ENCODE assay signal across 27 cellular contexts in genomic region chr1:91720044-91720443, GRCh38.
"Had no signal": no experiment of that assay in that cellular context is flagged by ENCODE, and none has a peak within 500 bp of the region (broad histone marks: within the 10 kb centered on the region; RNA-seq: fewer than 3 reads in every experiment).

No MANE protein-coding gene starts in this region.

- H3K27me3 Mint-ChIP-seq: activated B cell treated with CpG ODN at 0.5 μM for 24 hours; activated CD4-positive, alpha-beta memory T cell treated with anti-CD3 and anti-CD28 coated beads for 36 hours; activated CD4-positive, alpha-beta T cell treated with anti-CD3 and anti-CD28 coated beads, Interleukin-2, amount 10 ng/mL, durations not matched to agents 24 days and 14 days; activated naive CD4-positive, alpha-beta T cell treated with anti-CD3 and anti-CD28 coated beads, Interleukin-2, amount 10 ng/mL, durations not matched to agents 7 days and 5 days; activated naive CD8-positive, alpha-beta T cell treated with anti-CD3 and anti-CD28 coated beads for 36 hours; activated T-helper 17 cell treated with anti-CD3 and anti-CD28 coated beads, Interleukin-2, amount 50 U/mL, for 72 hours; T-cell had no signal

- H3K27ac ChIP-seq: brain microvascular endothelial cell, SK-N-MC had no signal

- ATAC-seq: activated T-helper 17 cell treated with anti-CD3 and anti-CD28 coated beads, Interleukin-2, amount 50 U/mL, for 72 hours; T-cell had no signal

- H3K4me1 Mint-ChIP-seq: activated B cell treated with CpG ODN at 0.5 μM for 24 hours; activated naive CD4-positive, alpha-beta T cell treated with anti-CD3 and anti-CD28 coated beads, Interleukin-2, amount 10 ng/mL, durations not matched to agents 7 days and 5 days; activated T-helper 17 cell treated with anti-CD3 and anti-CD28 coated beads, Interleukin-2, amount 50 U/mL, for 72 hours had no signal

- H3K9me3 Mint-ChIP-seq: activated B cell treated with CpG ODN at 0.5 μM for 24 hours; activated CD4-positive, alpha-beta memory T cell treated with anti-CD3 and anti-CD28 coated beads for 36 hours; activated naive CD4-positive, alpha-beta T cell treated with anti-CD3 and anti-CD28 coated beads, Interleukin-2, amount 10 ng/mL, durations not matched to agents 7 days and 5 days; activated naive CD8-positive, alpha-beta T cell treated with anti-CD3 and anti-CD28 coated beads for 36 hours; activated T-helper 17 cell treated with anti-CD3 and anti-CD28 coated beads, Interleukin-2, amount 50 U/mL, for 72 hours; T-cell had no signal

- DNase-seq: activated B cell treated with CpG ODN at 0.5 μM for 24 hours; activated CD4-positive, alpha-beta memory T cell treated with anti-CD3 and anti-CD28 coated beads for 36 hours; activated CD4-positive, alpha-beta T cell treated with anti-CD3 and anti-CD28 coated beads for 1 hour; activated CD4-positive, alpha-beta T cell treated with anti-CD3 and anti-CD28 coated beads, Interleukin-2, amount 10 ng/mL, durations not matched to agents 24 days and 14 days; activated CD8-positive, alpha-beta memory T cell treated with anti-CD3 and anti-CD28 coated beads for 24 hours; activated gamma-delta T cell; activated naive CD4-positive, alpha-beta T cell treated with anti-CD3 and anti-CD28 coated beads, Interleukin-2, amount 10 ng/mL, durations not matched to agents 7 days and 5 days; activated naive CD8-positive, alpha-beta T cell treated with anti-CD3 and anti-CD28 coated beads for 36 hours; activated T-cell treated with anti-CD3 and anti-CD28 coated beads, Interleukin-2, amount 50 U/mL, for 48 hours; brain microvascular endothelial cell; Kasumi-1; KBM-7; NCI-H1048; NCI-H146; NCI-H1930; NCI-H2107; NCI-H2171 treated with DMSO at 0.1 percent for 48 hours; NCI-H226; NCI-H510A; NCI-H526 treated with DMSO at 0.1 percent for 48 hours; NCI-H82; T-cell; T-helper 2 cell; T1000 had no signal

- FAIRE-seq: TTC549 had no signal

- H3K27me3 ChIP-seq: brain microvascular endothelial cell had no signal

- H3K4me3 ChIP-seq: SK-N-MC had no signal

- H3K36me3 ChIP-seq: brain microvascular endothelial cell had no signal

- H3K27ac Mint-ChIP-seq: activated B cell treated with CpG ODN at 0.5 μM for 24 hours; activated CD4-positive, alpha-beta memory T cell treated with anti-CD3 and anti-CD28 coated beads for 36 hours; activated CD4-positive, alpha-beta T cell treated with anti-CD3 and anti-CD28 coated beads, Interleukin-2, amount 10 ng/mL, durations not matched to agents 24 days and 14 days; activated naive CD4-positive, alpha-beta T cell treated with anti-CD3 and anti-CD28 coated beads, Interleukin-2, amount 10 ng/mL, durations not matched to agents 7 days and 5 days; activated naive CD8-positive, alpha-beta T cell treated with anti-CD3 and anti-CD28 coated beads for 36 hours; activated T-helper 17 cell treated with anti-CD3 and anti-CD28 coated beads, Interleukin-2, amount 50 U/mL, for 72 hours; T-cell had no signal

- H3K4me3 Mint-ChIP-seq: activated B cell treated with CpG ODN at 0.5 μM for 24 hours; activated CD4-positive, alpha-beta memory T cell treated with anti-CD3 and anti-CD28 coated beads for 36 hours; activated CD4-positive, alpha-beta T cell treated with anti-CD3 and anti-CD28 coated beads, Interleukin-2, amount 10 ng/mL, durations not matched to agents 24 days and 14 days; activated naive CD4-positive, alpha-beta T cell treated with anti-CD3 and anti-CD28 coated beads, Interleukin-2, amount 10 ng/mL, durations not matched to agents 7 days and 5 days; activated naive CD8-positive, alpha-beta T cell treated with anti-CD3 and anti-CD28 coated beads for 36 hours; activated T-helper 17 cell treated with anti-CD3 and anti-CD28 coated beads, Interleukin-2, amount 50 U/mL, for 72 hours; T-cell had no signal
